Comparison of ENCODE assay signal across 10 cellular contexts in genomic region chr7:30815016-30815854, GRCh38. TPM values are rescaled to one million over a fixed set of nuclear protein-coding genes. Genes with fewer than 3 reads are reported as not detected.
DNase-seq lines count a peak whose midpoint lies in the region; ATAC-seq and TF ChIP-seq lines count a peak whose summit lies in the region.
"Had no signal": no experiment of that assay in that cellular context is flagged by ENCODE, and none has a peak within 500 bp of the region (broad histone marks: within the 10 kb centered on the region; RNA-seq: fewer than 3 reads in every experiment).

No MANE protein-coding gene starts in this region.

- DNase-seq in WERI-Rb-1 (no peak), foreskin fibroblast (peak; percentile 68 to 74), osteoblast (ENCODE audit: insufficient read length, low spot score, missing footprints) (peak; percentile 39), upper lobe of right lung (no peak), T-helper 9 cell (no peak), SJCRH30 (no peak)
- DNase-seq: activated CD4-positive, alpha-beta memory T cell treated with anti-CD3 and anti-CD28 coated beads, Interleukin-2, amount 10 ng/mL, durations not matched to agents 7 days and 5 days; NCI-H1694 treated with DMSO at 0.1 percent for 48 hours had no signal

- peak overlapping the region; percentile 37; the same call in 1 of the 2 replicates for H3K27ac ChIP-seq in WERI-Rb-1
- no peak overlapping the region for H3K27ac ChIP-seq in osteoblast (ENCODE audit: low read depth, low read length)
- H3K27ac ChIP-seq in upper lobe of right lung = peak overlapping the region; percentile 49
- H3K27ac ChIP-seq in SJCRH30 = no peak overlapping the region

- H3K4me1 ChIP-seq in osteoblast (ENCODE audit: insufficient read depth, low read length) (peaks cover 19% of the 10 kb centered on the region), upper lobe of right lung (peaks cover 27% of the 10 kb centered on the region), SJCRH30 (no peaks in the 10 kb centered on the region)

- no peaks in the 10 kb centered on the region for H3K79me2 ChIP-seq in osteoblast (ENCODE audit: insufficient read depth, low read length)

- peaks cover 26% of the 10 kb centered on the region for H4K20me1 ChIP-seq in osteoblast (ENCODE audit: insufficient read depth, low read length)

- ATAC-seq in upper lobe of right lung (peak; percentile 84), GM19397 (IDR thresholded peaks at IDR 0.05; ENCODE audit: unreplicated experiment) (no peak), GM18873 (IDR thresholded peaks at IDR 0.05; ENCODE audit: low FRiP score, unreplicated experiment) (no peak)

- intact Hi-C loops in upper lobe of right lung (cut with DNase I) = no loop called here

- H3K36me3 ChIP-seq in WERI-Rb-1 = no peaks in the 10 kb centered on the region
- H3K36me3 ChIP-seq in osteoblast (ENCODE audit: insufficient read depth, low read length) = no peaks in the 10 kb centered on the region
- H3K36me3 ChIP-seq in upper lobe of right lung = no peaks in the 10 kb centered on the region
- no peaks in the 10 kb centered on the region for H3K36me3 ChIP-seq in SJCRH30

- no peaks in the 10 kb centered on the region for H3K9me3 ChIP-seq in WERI-Rb-1 (ENCODE audit: severe bottlenecking)
- H3K9me3 ChIP-seq in osteoblast (ENCODE audit: low read depth, low read length) = no peaks in the 10 kb centered on the region
- H3K9me3 ChIP-seq in upper lobe of right lung = no peaks in the 10 kb centered on the region
- H3K9me3 ChIP-seq in SJCRH30 (replicated peaks) = no peaks in the 10 kb centered on the region

- H3K4me3 ChIP-seq in WERI-Rb-1 (ENCODE audit: low read depth, low read length) (no peak overlapping the region), foreskin fibroblast (ENCODE audit: low read depth in 1 of 2, low read length in 2 of 2) (no peak overlapping the region), osteoblast (ENCODE audit: insufficient read depth, low read length) (no peak overlapping the region), upper lobe of right lung (no peak overlapping the region), SJCRH30 (no peak overlapping the region)

- H3K4me2 ChIP-seq in osteoblast (ENCODE audit: insufficient read depth, low read length) = no peak overlapping the region

- TF ChIP-seq CTCF in WERI-Rb-1 (IDR thresholded peaks at IDR 0.05; ENCODE audit: low read depth, low read length) = no peak
- no peak for TF ChIP-seq CTCF in foreskin fibroblast (IDR thresholded peaks at IDR 0.05; ENCODE audit: low read depth, low read length)
- no peak for TF ChIP-seq CTCF in osteoblast (IDR thresholded peaks at IDR 0.05; ENCODE audit: extremely low read depth, low read depth, low read length)
- TF ChIP-seq CTCF in upper lobe of right lung (IDR thresholded peaks at IDR 0.05) = no peak

- H3K27me3 ChIP-seq in WERI-Rb-1 (ENCODE audit: insufficient read depth, low read depth, severe bottlenecking) = no peaks in the 10 kb centered on the region
- peaks cover 15% of the 10 kb centered on the region for H3K27me3 ChIP-seq in osteoblast (ENCODE audit: insufficient read depth, low read length)
- H3K27me3 ChIP-seq in upper lobe of right lung = no peaks in the 10 kb centered on the region
- peaks cover 32% of the 10 kb centered on the region for H3K27me3 ChIP-seq in SJCRH30

- no peak overlapping the region for H2AFZ ChIP-seq in osteoblast (ENCODE audit: low read length)

RNA-seq across cellular contexts. Expression of gene MINDY4, which starts 44.0 kb away (rescaled TPM):
- 8.5 and 10.5 TPM in 2 replicates for total RNA-seq in osteoblast
- 20.1 TPM for total RNA-seq in upper lobe of right lung
- not detected in 2 replicates for total RNA-seq in SJCRH30 (2014; rRNA removed; shearing (Covaris generic))

Comparison
In these comparisons a context has a peak if more than half of its experiments do, and no peak if none do; other contexts are left out.
1. DNase-seq: peak in foreskin fibroblast (2 of 2) and osteoblast (single experiment); none in WERI-Rb-1 (single experiment), upper lobe of right lung (single experiment), T-helper 9 cell (single experiment) and SJCRH30 (0 of 2).
2. H3K27ac ChIP-seq: peak in WERI-Rb-1 (single experiment) and upper lobe of right lung (single experiment); none in osteoblast (single experiment) and SJCRH30 (single experiment).